In genomic region chr19:4063369-4064072, GRCh38 we compare ENCODE assay signal across 1 cellular context.
A peak's percentile ranks its signal among the peaks of the same experiment; 100 is the strongest.
TF ChIP-seq lines count a peak whose summit lies in the region.

No MANE protein-coding gene starts in this region.

TF ChIP-seq in K562, 482 proteins besides CTCF, POLR2A, EP300 and RAD21 (continued from another document and continues in another):
- TF ChIP-seq ARID4B (CRISPR knock-in tag; IDR thresholded peaks at IDR 0.05) = 0 out of 2 replicates have a peak, but pooled peaks have one; percentile 14
- no peak for TF ChIP-seq MYNN (IDR thresholded peaks at IDR 0.05)
- no peak for TF ChIP-seq MYNN (CRISPR knock-in tag; IDR thresholded peaks at IDR 0.05)
- no peak for TF ChIP-seq ZNF395 (CRISPR knock-in tag; IDR thresholded peaks at IDR 0.05)
- TF ChIP-seq CREM (IDR thresholded peaks at IDR 0.05; ENCODE audit: low read depth) = no peak
- TF ChIP-seq KLF1 (tag; IDR thresholded peaks at IDR 0.05) = no peak
- TF ChIP-seq GTF3C2 (IDR thresholded peaks at IDR 0.05; ENCODE audit: borderline replicate concordance, extremely low read depth, insufficient read length) = no peak
- peak; percentile 67 for TF ChIP-seq ESRRA (IDR thresholded peaks at IDR 0.05; ENCODE audit: borderline replicate concordance, low read depth)
- no peak for TF ChIP-seq TFAM (CRISPR knock-in tag; conservative IDR thresholded peaks at IDR 0.05)
- TF ChIP-seq PATZ1 (CRISPR knock-in tag; IDR thresholded peaks at IDR 0.05; ENCODE audit: borderline replicate concordance) = no peak
- no peak for TF ChIP-seq HMG20B (CRISPR knock-in tag; IDR thresholded peaks at IDR 0.05)
- no peak for TF ChIP-seq GABPB2 (CRISPR knock-in tag; conservative IDR thresholded peaks at IDR 0.05)
- TF ChIP-seq HMG20A (CRISPR knock-in tag; conservative IDR thresholded peaks at IDR 0.05) = no peak
- no peak for TF ChIP-seq ZNF134 (CRISPR knock-in tag; conservative IDR thresholded peaks at IDR 0.05)
- TF ChIP-seq SREBF2 (CRISPR knock-in tag; IDR thresholded peaks at IDR 0.05) = no peak
- TF ChIP-seq GMEB1 (CRISPR knock-in tag; IDR thresholded peaks at IDR 0.05) = no peak
- no peak for TF ChIP-seq ZNF263 (CRISPR knock-in tag; IDR thresholded peaks at IDR 0.05; ENCODE audit: borderline replicate concordance)
- no peak for TF ChIP-seq MXD1 (CRISPR knock-in tag; IDR thresholded peaks at IDR 0.05; ENCODE audit: borderline replicate concordance, poor library complexity, severe bottlenecking)
- TF ChIP-seq ZBED1 (IDR thresholded peaks at IDR 0.05) = no peak
- peak; percentile 13 for TF ChIP-seq PCBP1 (IDR thresholded peaks at IDR 0.05; ENCODE audit: low read depth, low read length, poor library complexity, severe bottlenecking)
- no peak for TF ChIP-seq ELF2 (CRISPR knock-in tag; IDR thresholded peaks at IDR 0.05)
- no peak for TF ChIP-seq SRSF1 (IDR thresholded peaks at IDR 0.05; ENCODE audit: low read depth, low read length)
- 0 out of 2 replicates have a peak, but pooled peaks have one; percentile 58 for TF ChIP-seq SMARCA5 (IDR thresholded peaks at IDR 0.05)
- no peak for TF ChIP-seq CBX5 (IDR thresholded peaks at IDR 0.05; ENCODE audit: borderline replicate concordance, low read depth)
- TF ChIP-seq PPARD (CRISPR knock-in tag; IDR thresholded peaks at IDR 0.05) = no peak
- TF ChIP-seq HDAC2 (IDR thresholded peaks at IDR 0.05) = 0 out of 2 replicates have a peak, but pooled peaks have one; percentile 30
- TF ChIP-seq MCM2 (IDR thresholded peaks at IDR 0.05; ENCODE audit: low read depth) = no peak
- no peak for TF ChIP-seq RAD51 (IDR thresholded peaks at IDR 0.05; ENCODE audit: borderline replicate concordance, low read depth)
- no peak for TF ChIP-seq HCFC1 (IDR thresholded peaks at IDR 0.05; ENCODE audit: low read depth, low read length)
- TF ChIP-seq ZSCAN29 (IDR thresholded peaks at IDR 0.05) = no peak
- peak; percentile 62 for TF ChIP-seq RBM22 (IDR thresholded peaks at IDR 0.05; ENCODE audit: low read depth, low read length, poor library complexity, severe bottlenecking)
- no peak for TF ChIP-seq ZNF384 (IDR thresholded peaks at IDR 0.05; ENCODE audit: low read depth, low read length)
- no peak for TF ChIP-seq MTF1 (CRISPR knock-in tag; IDR thresholded peaks at IDR 0.05; ENCODE audit: borderline replicate concordance)
- TF ChIP-seq NKRF (IDR thresholded peaks at IDR 0.05; ENCODE audit: borderline replicate concordance) = peak; percentile 46; the same call in 1 of the 2 replicates
- TF ChIP-seq RREB1 (CRISPR knock-in tag; IDR thresholded peaks at IDR 0.05) = no peak
